13 cellular contexts compared by ENCODE assay signal in genomic region chr11:47533690-47534135, GRCh38. TPM values are rescaled to one million over a fixed set of nuclear protein-coding genes. Genes with fewer than 3 reads are reported as not detected.
DNase-seq lines count a peak whose midpoint lies in the region; ATAC-seq and TF ChIP-seq lines count a peak whose summit lies in the region.
"Had no signal": no experiment of that assay in that cellular context is flagged by ENCODE, and none has a peak within 500 bp of the region (broad histone marks: within the 10 kb centered on the region; RNA-seq: fewer than 3 reads in every experiment).

No MANE protein-coding gene starts in this region.

- no peak overlapping the region for H3K9ac ChIP-seq in mesenchymal stem cell (ENCODE audit: low read length)

- no peak overlapping the region for H2BK15ac ChIP-seq in mesenchymal stem cell (ENCODE audit: low read depth, poor library complexity, severe bottlenecking)

- no peaks in the 10 kb centered on the region for H3K27me3 ChIP-seq in mesenchymal stem cell (ENCODE audit: control insufficient read depth in 1 of 2, insufficient read depth in 1 of 2, low read length in 2 of 2)
- no peaks in the 10 kb centered on the region for H3K27me3 ChIP-seq in adrenal gland

- no peak overlapping the region for H2BK120ac ChIP-seq in mesenchymal stem cell (ENCODE audit: low read depth, low read length)

- H3K4me3 ChIP-seq in HEK293 (ENCODE audit: low read depth, low read length) (no peak overlapping the region), mesenchymal stem cell (ENCODE audit: insufficient read depth in 1 of 2, low read depth in 1 of 2, low read length in 2 of 2) (no peak overlapping the region), adrenal gland (no peak overlapping the region)

- no peak for ATAC-seq in GM19324 (IDR thresholded peaks at IDR 0.05; ENCODE audit: low FRiP score, unreplicated experiment)

- no peaks in the 10 kb centered on the region for H3K9me3 Mint-ChIP-seq in brain
- H3K9me3 Mint-ChIP-seq: activated CD4-positive, alpha-beta memory T cell treated with anti-CD3 and anti-CD28 coated beads, Interleukin-2, amount 10 ng/mL, durations not matched to agents 7 days and 5 days; central memory CD8-positive, alpha-beta T cell had no signal

- no peak overlapping the region for H2BK12ac ChIP-seq in mesenchymal stem cell (ENCODE audit: low read length in 2 of 2)

- H3K14ac ChIP-seq in mesenchymal stem cell (ENCODE audit: low read length in 2 of 2), result no peak overlapping the region

- no peak overlapping the region for H3K18ac ChIP-seq in mesenchymal stem cell (ENCODE audit: low read depth in 1 of 2, low read length in 2 of 2)

- H3K9me3 ChIP-seq in HEK293 (ENCODE audit: control insufficient read depth, insufficient read depth, low read depth, low read length), result no peaks in the 10 kb centered on the region
- no peaks in the 10 kb centered on the region for H3K9me3 ChIP-seq in mesenchymal stem cell (ENCODE audit: control insufficient read depth, low read length)
- no peaks in the 10 kb centered on the region for H3K9me3 ChIP-seq in adrenal gland (replicated peaks in 1 of 3)

- intact Hi-C loops in adrenal gland (cut with DNase I), result no loop called here

- no peak overlapping the region for H3K4me3 Mint-ChIP-seq in brain
- H3K4me3 Mint-ChIP-seq: activated CD4-positive, alpha-beta memory T cell treated with anti-CD3 and anti-CD28 coated beads, Interleukin-2, amount 10 ng/mL, durations not matched to agents 7 days and 5 days; central memory CD8-positive, alpha-beta T cell had no signal

- DNase-seq in AG08396 (ENCODE audit: low spot score) (peak; percentile 25), mesenchymal stem cell (peak; percentile 84), adrenal gland (no peak), NCI-H526 treated with DMSO at 0.1 percent for 48 hours (lab: John Stamatoyannopoulos, UW) (no peak), kidney tubule cell (ENCODE audit: low spot score) (no peak)
- DNase-seq: activated CD4-positive, alpha-beta memory T cell treated with anti-CD3 and anti-CD28 coated beads, Interleukin-2, amount 10 ng/mL, durations not matched to agents 7 days and 5 days; NCI-H1092 treated with DMSO at 0.1 percent for 48 hours; T1000 had no signal

- POLR2A ChIA-PET in HEK293 (lab: Yijun Ruan, JAX), result interaction anchor here (0.6 to 1.4 kb wide), 5 partner anchors 18 to 310 kb away, joined by 3 to 7 read pairs (median 4); no protein-coding TSS in a partner anchor

- no peak overlapping the region for H2AK5ac ChIP-seq in mesenchymal stem cell (ENCODE audit: low read length, severe bottlenecking)

- peaks cover 0 to 4% of the 10 kb centered on the region in 2 experiments; a peak in 2 of 3 replicates for H3K36me3 ChIP-seq in HEK293 (ENCODE audit: control insufficient read depth in 2 of 2, insufficient read depth in 1 of 2, low read length in 2 of 2)
- H3K36me3 ChIP-seq in mesenchymal stem cell (ENCODE audit: control insufficient read depth in 1 of 2, insufficient read depth in 2 of 2, low read depth in 1 of 2, low read length in 2 of 2), result peaks cover 14 to 17% of the 10 kb centered on the region in 2 experiments
- H3K36me3 ChIP-seq in adrenal gland (replicated peaks in 1 of 2), result no peaks in the 10 kb centered on the region

- CTCF ChIA-PET in HEK293 (lab: Yijun Ruan, JAX), result no interaction called here

- H4K8ac ChIP-seq in mesenchymal stem cell (ENCODE audit: low read length), result no peak overlapping the region

- H3K4me1 ChIP-seq in HEK293 (ENCODE audit: control insufficient read depth, insufficient read depth, low read length) (peaks cover 6% of the 10 kb centered on the region), mesenchymal stem cell (ENCODE audit: control insufficient read depth, insufficient read depth, low read depth, low read length) (peaks cover 11% of the 10 kb centered on the region), adrenal gland (replicated peaks in 1 of 2) (peaks cover 27 to 72% of the 10 kb centered on the region in 2 donors)

- H3K27ac ChIP-seq in HEK293 (ENCODE audit: extremely low read depth, low read depth, low read length), result no peak overlapping the region
- no peak overlapping the region for H3K27ac ChIP-seq in mesenchymal stem cell (ENCODE audit: low read length, poor library complexity, severe bottlenecking)
- no peak overlapping the region for H3K27ac ChIP-seq in adrenal gland

- H3K4me1 Mint-ChIP-seq in brain, result peaks cover 65% of the 10 kb centered on the region

- H3K79me1 ChIP-seq in mesenchymal stem cell (replicated peaks; ENCODE audit: low read length, poor library complexity, severe bottlenecking), result no peaks in the 10 kb centered on the region

- H3K27me3 Mint-ChIP-seq in brain, result peaks cover 3% of the 10 kb centered on the region
- H3K27me3 Mint-ChIP-seq: activated CD4-positive, alpha-beta memory T cell treated with anti-CD3 and anti-CD28 coated beads, Interleukin-2, amount 10 ng/mL, durations not matched to agents 7 days and 5 days; central memory CD8-positive, alpha-beta T cell had no signal

- WGBS in mesenchymal stem cell, result 100% methylated on average over 1 of the region's 2 CpGs
- 63 to 75% (median 69%) methylated on average over 2 of the region's 2 CpGs for WGBS in adrenal gland, 4 donors

- peak overlapping the region in 3 of 5 experiments; percentile 84 to 91 (median 86) for H3K27ac Mint-ChIP-seq in brain
- H3K27ac Mint-ChIP-seq: activated CD4-positive, alpha-beta memory T cell treated with anti-CD3 and anti-CD28 coated beads, Interleukin-2, amount 10 ng/mL, durations not matched to agents 7 days and 5 days had no signal

- no peak overlapping the region for H3K4ac ChIP-seq in mesenchymal stem cell (ENCODE audit: low read depth in 1 of 2, low read length in 2 of 2)

- H2BK5ac ChIP-seq in mesenchymal stem cell (ENCODE audit: low read depth, low read length, poor library complexity, severe bottlenecking), result no peak overlapping the region

- H3K23ac ChIP-seq in mesenchymal stem cell (ENCODE audit: low read length in 2 of 2), result no peak overlapping the region

- no peak overlapping the region for H4K91ac ChIP-seq in mesenchymal stem cell (ENCODE audit: low read length)

- H2AFZ ChIP-seq in mesenchymal stem cell (ENCODE audit: low read depth, low read length), result no peak overlapping the region

- H3K36me3 Mint-ChIP-seq in brain, result peaks cover 15% of the 10 kb centered on the region

- TF ChIP-seq CTCF in HEK293 (tag by site-specific recombination; IDR thresholded peaks at IDR 0.05), result no peak
- TF ChIP-seq CTCF in brain (conservative IDR thresholded peaks at IDR 0.05), result no peak
- no peak for TF ChIP-seq CTCF in adrenal gland (IDR thresholded peaks at IDR 0.05)

- TF ChIP-seq POLR2A in adrenal gland (IDR thresholded peaks at IDR 0.05), result no peak

- no peak overlapping the region for H3K4me2 ChIP-seq in mesenchymal stem cell (ENCODE audit: low read length, poor library complexity, severe bottlenecking)

TF ChIP-seq in HEK293, 187 proteins besides CTCF, POLR2A, EP300 and RAD21:
- no peak for TF ChIP-seq ZNF830 (tag by site-specific recombination; IDR thresholded peaks at IDR 0.05; ENCODE audit: low read depth)
- TF ChIP-seq SALL2 (tag by site-specific recombination; IDR thresholded peaks at IDR 0.05; ENCODE audit: borderline replicate concordance), result no peak
- TF ChIP-seq ZNF701 (tag by site-specific recombination; IDR thresholded peaks at IDR 0.05), result no peak
- TF ChIP-seq ZNF555 (tag by site-specific recombination; conservative IDR thresholded peaks at IDR 0.05), result no peak
- no peak for TF ChIP-seq ZBTB49 (tag by site-specific recombination; IDR thresholded peaks at IDR 0.05; ENCODE audit: low read depth)
- TF ChIP-seq ZNF121 (tag by site-specific recombination; IDR thresholded peaks at IDR 0.05), result 0 out of 2 replicates have a peak, but pooled peaks have one; percentile 13

RNA-seq across cellular contexts. Expression of gene CELF1, which starts 19.2 kb away (rescaled TPM):
- polyA plus RNA-seq in brain (ENCODE audit: insufficient read depth, low read depth, low replicate concordance) (47.2 TPM), adrenal gland (10 to 100 TPM; 28.1 to 79.5 (median 36.3) TPM)
- 44.3 TPM for polyA plus RNA-seq in mesenchymal stem cell (2013, experiment 1 of 2)
- polyA plus RNA-seq in mesenchymal stem cell (2013, experiment 2 of 2), result 44.0 TPM
- total RNA-seq in adrenal gland, result 100 to 1,000 TPM in 6 of 8 donors, 10 to 100 TPM in 2; 77.3 to 128 (median 111) TPM

RNA-seq across cellular contexts. Expression of gene PTPMT1, which starts 31.7 kb away (rescaled TPM):
- polyA plus RNA-seq in brain (ENCODE audit: insufficient read depth, low read depth, low replicate concordance) (52.2 TPM), adrenal gland (100 to 1,000 TPM in 1 of 3 donors, 10 to 100 TPM in 2; 57.2 to 101 (median 86.2) TPM)
- polyA plus RNA-seq in mesenchymal stem cell (2013, experiment 1 of 2), result 55.4 TPM
- polyA plus RNA-seq in mesenchymal stem cell (2013, experiment 2 of 2), result 56.2 TPM
- total RNA-seq in adrenal gland, result 100 to 1,000 TPM in 4 of 8 donors, 10 to 100 TPM in 4; 52.1 to 180 (median 112) TPM

RNA-seq across cellular contexts. Expression of gene KBTBD4, which starts 45.1 kb away (rescaled TPM):
- polyA plus RNA-seq in brain (ENCODE audit: insufficient read depth, low read depth, low replicate concordance) (19.2 TPM), adrenal gland (10 to 100 TPM in 1 of 3 donors, 1 to 10 TPM in 2; 8.2 to 23.3 (median 8.4) TPM)
- polyA plus RNA-seq in mesenchymal stem cell (2013, experiment 1 of 2), result 8.3 TPM
- 8.3 TPM for polyA plus RNA-seq in mesenchymal stem cell (2013, experiment 2 of 2)
- total RNA-seq in adrenal gland, result 10 to 100 TPM; 16.8 to 32.7 (median 27.3) TPM

RNA-seq across cellular contexts. Expression of gene NDUFS3, which starts 45.2 kb away (rescaled TPM):
- 158 TPM for polyA plus RNA-seq in brain (ENCODE audit: insufficient read depth, low read depth, low replicate concordance)
- 76.5 TPM for polyA plus RNA-seq in mesenchymal stem cell (2013, experiment 1 of 2)
- 83.4 TPM for polyA plus RNA-seq in mesenchymal stem cell (2013, experiment 2 of 2)
- 100 to 1,000 TPM in 7 of 8 donors, 10 to 100 TPM in 1; 95.8 to 144 (median 124) TPM for total RNA-seq in adrenal gland
- polyA plus RNA-seq in adrenal gland, result 100 to 1,000 TPM; 145 to 385 (median 331) TPM

RNA-seq across cellular contexts. Expression of gene FAM180B, which starts 52.8 kb away (rescaled TPM):
- polyA plus RNA-seq in brain (ENCODE audit: insufficient read depth, low read depth, low replicate concordance), result not detected
- not detected for polyA plus RNA-seq in mesenchymal stem cell (2013, experiment 1 of 2)
- not detected for polyA plus RNA-seq in mesenchymal stem cell (2013, experiment 2 of 2)
- under 1 TPM in 1 of 8 donors, not detected in 7; 0.38 TPM for total RNA-seq in adrenal gland
- polyA plus RNA-seq in adrenal gland, result under 1 TPM in 2 of 3 donors, not detected in 1; 0.16 to 0.24 TPM
- total RNA-seq: mononuclear cell had no signal

Comparison
In these comparisons a context has a peak if more than half of its experiments do, and no peak if none do; other contexts are left out.
1. DNase-seq: peak in AG08396 (single experiment) and mesenchymal stem cell (single experiment); none in adrenal gland (0 of 7), NCI-H526 treated with DMSO at 0.1 percent for 48 hours (single experiment) and kidney tubule cell (single experiment).